1 cellular context compared by ENCODE assay signal in the genomic region with DNA sequence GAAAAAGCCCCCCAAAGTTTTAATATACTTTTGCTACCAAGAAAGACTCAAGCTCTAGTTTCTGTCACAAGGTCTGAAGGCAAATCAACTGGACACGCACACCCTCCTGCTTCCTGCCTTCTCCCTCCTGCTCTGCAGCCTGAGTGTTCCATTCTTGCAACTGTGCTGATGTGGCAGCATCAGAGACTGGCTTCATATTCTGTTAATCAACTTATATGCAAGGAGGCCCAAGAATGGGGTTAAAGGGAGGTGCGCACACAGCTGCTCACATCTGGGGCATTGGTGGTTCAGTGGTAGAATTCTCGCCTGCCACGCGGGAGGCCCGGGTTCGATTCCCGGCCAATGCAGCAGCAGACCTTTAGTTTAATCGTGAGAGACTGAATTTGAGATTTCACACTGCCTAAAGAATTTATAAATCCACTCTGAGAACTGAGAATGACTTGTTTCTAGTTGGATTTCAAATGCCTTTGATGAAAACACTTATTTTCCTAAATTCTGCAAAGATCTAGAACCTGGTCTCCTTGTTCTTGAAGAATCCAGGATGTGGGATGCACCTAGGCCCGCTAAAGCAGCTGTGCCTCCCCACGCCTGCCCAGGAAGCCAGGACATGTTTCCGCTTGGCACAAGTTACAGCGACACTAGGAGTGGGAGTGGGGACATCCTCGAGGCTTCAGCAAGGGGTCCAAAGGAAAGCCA.
TF ChIP-seq lines count a peak whose summit lies in the region.

No MANE protein-coding gene starts in this region.

TF ChIP-seq in K562, 482 proteins besides CTCF, POLR2A, EP300 and RAD21:
- TF ChIP-seq, protein P1, sequence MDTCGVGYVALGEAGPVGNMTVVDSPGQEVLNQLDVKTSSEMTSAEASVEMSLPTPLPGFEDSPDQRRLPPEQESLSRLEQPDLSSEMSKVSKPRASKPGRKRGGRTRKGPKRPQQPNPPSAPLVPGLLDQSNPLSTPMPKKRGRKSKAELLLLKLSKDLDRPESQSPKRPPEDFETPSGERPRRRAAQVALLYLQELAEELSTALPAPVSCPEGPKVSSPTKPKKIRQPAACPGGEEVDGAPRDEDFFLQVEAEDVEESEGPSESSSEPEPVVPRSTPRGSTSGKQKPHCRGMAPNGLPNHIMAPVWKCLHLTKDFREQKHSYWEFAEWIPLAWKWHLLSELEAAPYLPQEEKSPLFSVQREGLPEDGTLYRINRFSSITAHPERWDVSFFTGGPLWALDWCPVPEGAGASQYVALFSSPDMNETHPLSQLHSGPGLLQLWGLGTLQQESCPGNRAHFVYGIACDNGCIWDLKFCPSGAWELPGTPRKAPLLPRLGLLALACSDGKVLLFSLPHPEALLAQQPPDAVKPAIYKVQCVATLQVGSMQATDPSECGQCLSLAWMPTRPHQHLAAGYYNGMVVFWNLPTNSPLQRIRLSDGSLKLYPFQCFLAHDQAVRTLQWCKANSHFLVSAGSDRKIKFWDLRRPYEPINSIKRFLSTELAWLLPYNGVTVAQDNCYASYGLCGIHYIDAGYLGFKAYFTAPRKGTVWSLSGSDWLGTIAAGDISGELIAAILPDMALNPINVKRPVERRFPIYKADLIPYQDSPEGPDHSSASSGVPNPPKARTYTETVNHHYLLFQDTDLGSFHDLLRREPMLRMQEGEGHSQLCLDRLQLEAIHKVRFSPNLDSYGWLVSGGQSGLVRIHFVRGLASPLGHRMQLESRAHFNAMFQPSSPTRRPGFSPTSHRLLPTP (IDR thresholded peaks at IDR 0.05; ENCODE audit: borderline replicate concordance, extremely low read depth, insufficient read length): peak; percentile 40
- TF ChIP-seq BDP1 (IDR thresholded peaks at IDR 0.05; ENCODE audit: insufficient read depth, insufficient read length) (peak; percentile 27), DDX20 (tag; IDR thresholded peaks at IDR 0.05; ENCODE audit: low read depth) (no peak), TBP (optimal IDR thresholded peaks at IDR 0.05; ENCODE audit: low read depth, low read length) (peak; percentile 96), POLR2H (tag; IDR thresholded peaks at IDR 0.05; ENCODE audit: low read depth) (peak; percentile 96), GABPA (tag; conservative IDR thresholded peaks at IDR 0.05; ENCODE audit: low read depth) (no peak), POLR3A (IDR thresholded peaks at IDR 0.05; ENCODE audit: borderline replicate concordance, extremely low read depth, insufficient read depth, insufficient read length) (peak; percentile 77), BRD4 (IDR thresholded peaks at IDR 0.05) (no peak)
- TF ChIP-seq, protein P2, sequence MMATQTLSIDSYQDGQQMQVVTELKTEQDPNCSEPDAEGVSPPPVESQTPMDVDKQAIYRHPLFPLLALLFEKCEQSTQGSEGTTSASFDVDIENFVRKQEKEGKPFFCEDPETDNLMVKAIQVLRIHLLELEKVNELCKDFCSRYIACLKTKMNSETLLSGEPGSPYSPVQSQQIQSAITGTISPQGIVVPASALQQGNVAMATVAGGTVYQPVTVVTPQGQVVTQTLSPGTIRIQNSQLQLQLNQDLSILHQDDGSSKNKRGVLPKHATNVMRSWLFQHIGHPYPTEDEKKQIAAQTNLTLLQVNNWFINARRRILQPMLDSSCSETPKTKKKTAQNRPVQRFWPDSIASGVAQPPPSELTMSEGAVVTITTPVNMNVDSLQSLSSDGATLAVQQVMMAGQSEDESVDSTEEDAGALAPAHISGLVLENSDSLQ (IDR thresholded peaks at IDR 0.05): no peak
